9 cellular contexts compared by ENCODE assay signal in the genomic region with DNA sequence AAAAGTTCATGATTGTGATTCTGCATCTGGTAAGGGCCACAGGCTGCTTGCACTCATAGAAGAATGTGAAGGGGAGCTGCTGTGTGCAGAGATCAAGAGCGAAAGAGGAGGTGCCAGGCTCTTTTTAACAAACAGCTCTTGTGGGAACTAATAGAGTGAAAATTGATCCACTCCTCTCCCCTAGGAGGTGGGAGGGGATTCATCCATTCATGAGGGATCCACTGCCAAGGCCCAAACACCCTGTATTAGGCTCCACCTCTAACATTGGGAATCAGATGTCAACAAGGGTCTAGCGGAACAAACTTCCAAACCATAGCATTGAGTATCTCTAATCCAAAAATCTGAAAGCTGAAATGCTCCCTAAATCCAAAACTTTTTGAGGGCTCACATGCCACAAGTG.
"Had no signal": no experiment of that assay in that cellular context is flagged by ENCODE, and none has a peak within 500 bp of the region (broad histone marks: within the 10 kb centered on the region; RNA-seq: fewer than 3 reads in every experiment).

No MANE protein-coding gene starts in this region.

- H3K4me3 Mint-ChIP-seq: HFFc6, IgD-negative memory B cell had no signal

- FAIRE-seq: H54, HepG2 had no signal

- H3K4me3 ChIP-seq: HAP-1 had no signal

- H3K27ac ChIP-seq: HL-60 had no signal

- ATAC-seq: HCT116, HepG2 had no signal

- H3K36me3 ChIP-seq: HAP-1 had no signal

- H3K27ac Mint-ChIP-seq: HFFc6, IgD-negative memory B cell had no signal

- DNase-seq: GOT3, HFFc6, KBM-7 had no signal

- H3K4me1 Mint-ChIP-seq: IgD-negative memory B cell had no signal

- H3K36me3 Mint-ChIP-seq: IgD-negative memory B cell had no signal

- H3K9me3 ChIP-seq: HAP-1 had no signal

- H3K9me3 Mint-ChIP-seq: HFFc6, IgD-negative memory B cell had no signal
